In genomic region chr12:48958049-48958388, GRCh38 we compare ENCODE assay signal across 8 cellular contexts. TPM values are rescaled to one million over a fixed set of nuclear protein-coding genes. Genes with fewer than 3 reads are reported as not detected.
A peak's percentile ranks its signal among the peaks of the same experiment; 100 is the strongest.
DNase-seq lines count a peak whose midpoint lies in the region; ATAC-seq and TF ChIP-seq lines count a peak whose summit lies in the region.

No MANE protein-coding gene starts in this region.

- TF ChIP-seq CTCF in AG10803 (conservative IDR thresholded peaks at IDR 0.05; ENCODE audit: low read length) (no peak), cardiac fibroblast (IDR thresholded peaks at IDR 0.05; ENCODE audit: low read depth, low read length) (no peak)

- peak overlapping the region; percentile 94 for H3K4me3 ChIP-seq in AG10803 (ENCODE audit: low read length)
- H3K4me3 ChIP-seq in Jurkat, Clone E6-1 (ENCODE audit: low read length), result peak overlapping the region; percentile 87
- peak overlapping the region; percentile 78 to 99 for H3K4me3 ChIP-seq in cardiac fibroblast (replicated peaks in 1 of 2; ENCODE audit: low read depth in 2 of 2, low read length in 2 of 2)

- peaks cover 25 to 48% (median 44%) of the 10 kb centered on the region in 4 donors for H3K4me1 Mint-ChIP-seq in naive thymus-derived CD8-positive, alpha-beta T cell

- peaks cover 0 to 2% (median 0%) of the 10 kb centered on the region in 5 donors for H3K27me3 Mint-ChIP-seq in naive thymus-derived CD8-positive, alpha-beta T cell

- peak overlapping the region; percentile 91 to 99 (median 98) for H3K4me3 Mint-ChIP-seq in naive thymus-derived CD8-positive, alpha-beta T cell

- no peak for ATAC-seq in naive thymus-derived CD8-positive, alpha-beta T cell
- ATAC-seq in GM21576 (IDR thresholded peaks at IDR 0.05; ENCODE audit: unreplicated experiment) (no peak), GM21447 (IDR thresholded peaks at IDR 0.05; ENCODE audit: unreplicated experiment) (no peak)

- POLR2A ChIA-PET in naive thymus-derived CD8-positive, alpha-beta T cell (lab: Charles Lee), result interaction anchor here (0.6 to 3.0 kb wide), 10 partner anchors 8 to 106 kb away, joined by 3 to 18 read pairs (median 4); partner anchors contain the start of genes DDX23, FKBP11 and WNT1

- no peaks in the 10 kb centered on the region for H3K9me3 Mint-ChIP-seq in naive thymus-derived CD8-positive, alpha-beta T cell

- peak overlapping the region in 9 of 10 donors; percentile 75 to 97 (median 95) for H3K27ac Mint-ChIP-seq in naive thymus-derived CD8-positive, alpha-beta T cell

- peaks cover 0 to 3% (median 0%) of the 10 kb centered on the region in 3 donors for H3K36me3 Mint-ChIP-seq in naive thymus-derived CD8-positive, alpha-beta T cell

- DNase-seq in AG10803 (ENCODE audit: low read depth) (no peak), cardiac fibroblast (ENCODE audit: low read depth in 2 of 2) (no peak), OCI-M2 (lab: John Stamatoyannopoulos, UW; ENCODE audit: unreplicated experiment) (no peak), iPS-NIHi11 (ENCODE audit: low spot score) (no peak)
- no peak for DNase-seq in Jurkat, Clone E6-1 (ENCODE audit: low read depth, low spot score)
- DNase-seq in naive thymus-derived CD8-positive, alpha-beta T cell, result no peak

RNA-seq across cellular contexts. Expression of gene ARF3, which starts 0.7 kb away (rescaled TPM):
- 120 TPM for polyA plus RNA-seq in Jurkat, Clone E6-1 (2012; ENCODE audit: insufficient read depth, insufficient read length)
- total RNA-seq in naive thymus-derived CD8-positive, alpha-beta T cell, result 10 to 100 TPM; 55.3 to 57.3 TPM
- 10 to 100 TPM; 19.5 to 24.4 (median 21.8) TPM for polyA plus RNA-seq in naive thymus-derived CD8-positive, alpha-beta T cell

RNA-seq across cellular contexts. Expression of gene WNT10B, which starts 13.5 kb away (rescaled TPM):
- 5.6 TPM for polyA plus RNA-seq in Jurkat, Clone E6-1 (2012; ENCODE audit: insufficient read depth, insufficient read length)
- 1 to 10 TPM; 3.0 to 3.3 TPM for total RNA-seq in naive thymus-derived CD8-positive, alpha-beta T cell
- polyA plus RNA-seq in naive thymus-derived CD8-positive, alpha-beta T cell, result under 1 TPM in 1 of 3 donors, not detected in 2; 0.29 TPM

RNA-seq across cellular contexts. Expression of gene WNT1, which starts 20.1 kb away (rescaled TPM):
- polyA plus RNA-seq in Jurkat, Clone E6-1 (2012; ENCODE audit: insufficient read depth, insufficient read length), result 1.7 TPM
- total RNA-seq in naive thymus-derived CD8-positive, alpha-beta T cell, result under 1 TPM; 0.33 to 0.52 TPM
- polyA plus RNA-seq in naive thymus-derived CD8-positive, alpha-beta T cell, result 1 to 10 TPM in 1 of 3 donors, under 1 TPM in 2; 0.23 to 1.2 (median 0.49) TPM

RNA-seq across cellular contexts. Expression of gene FKBP11, which starts 32.7 kb away (rescaled TPM):
- 40.3 TPM for polyA plus RNA-seq in Jurkat, Clone E6-1 (2012; ENCODE audit: insufficient read depth, insufficient read length)
- 10 to 100 TPM; 49.2 to 49.3 TPM for total RNA-seq in naive thymus-derived CD8-positive, alpha-beta T cell
- 100 to 1,000 TPM; 127 to 151 (median 131) TPM for polyA plus RNA-seq in naive thymus-derived CD8-positive, alpha-beta T cell

RNA-seq across cellular contexts. Expression of gene DDN, which starts 41.2 kb away (rescaled TPM):
- polyA plus RNA-seq in Jurkat, Clone E6-1 (2012; ENCODE audit: insufficient read depth, insufficient read length), result not detected
- total RNA-seq in naive thymus-derived CD8-positive, alpha-beta T cell, result under 1 TPM; 0.14 to 0.18 TPM
- polyA plus RNA-seq in naive thymus-derived CD8-positive, alpha-beta T cell, result not detected
